In genomic region chr19:11373166-11373884, GRCh38 we compare ENCODE assay signal across 8 cellular contexts. TPM values are rescaled to one million over a fixed set of nuclear protein-coding genes. Genes with fewer than 3 reads are reported as not detected.
A peak's percentile ranks its signal among the peaks of the same experiment; 100 is the strongest.
DNase-seq lines count a peak whose midpoint lies in the region; ATAC-seq, FAIRE-seq and TF ChIP-seq lines count a peak whose summit lies in the region.

No MANE protein-coding gene starts in this region.

- peak overlapping the region; percentile 61 for H3K4me3 ChIP-seq in A673 (ENCODE audit: low read depth, low read length, poor library complexity, severe bottlenecking)
- H3K4me3 ChIP-seq in kidney (ENCODE audit: low read length in 2 of 2) = no peak overlapping the region

- H3K36me3 Mint-ChIP-seq in HFFc6 (ENCODE audit: low read depth) (no peaks in the 10 kb centered on the region; the same call in none of the 2 replicates), glutamatergic neuron (ENCODE audit: unreplicated experiment) (no peaks in the 10 kb centered on the region)

- H3K27ac Mint-ChIP-seq in HFFc6 = peak overlapping the region; percentile 33; the same call in 1 of the 2 replicates
- no peak overlapping the region for H3K27ac Mint-ChIP-seq in glutamatergic neuron (ENCODE audit: unreplicated experiment)

- POLR2A ChIA-PET in A673 (lab: Charles Lee; ENCODE audit: low non-redundant PET) = no interaction called here

- H3K4me1 ChIP-seq in A673 (ENCODE audit: insufficient read depth, low read length, poor library complexity, severe bottlenecking) (peaks cover 19% of the 10 kb centered on the region), kidney (ENCODE audit: control insufficient read depth in 1 of 2, insufficient read depth in 1 of 2, low read depth in 1 of 2, low read length in 2 of 2) (peaks cover 0 to 23% of the 10 kb centered on the region in 2 donors)

- H3K27ac ChIP-seq in A673 (ENCODE audit: low read depth, low read length, poor library complexity, severe bottlenecking) = no peak overlapping the region
- no peak overlapping the region for H3K27ac ChIP-seq in kidney (ENCODE audit: low read depth in 2 of 2, low read length in 2 of 2)

- H3K27me3 ChIP-seq in A673 (replicated peaks; ENCODE audit: insufficient read depth, low read depth, low read length, poor library complexity) = no peaks in the 10 kb centered on the region

- no TSS peak for BruUV-seq in A673 (replicated peaks; lab: Mats Ljungman, UMichigan)

- H3K36me3 ChIP-seq in A673 (ENCODE audit: insufficient read depth, low read length, poor library complexity, severe bottlenecking) (no peaks in the 10 kb centered on the region), kidney (ENCODE audit: control insufficient read depth in 1 of 2, insufficient read depth in 2 of 2, low read length in 2 of 2) (no peaks in the 10 kb centered on the region)

- no peak for FAIRE-seq in kidney (lab: Jason Lieb, UNC)

- H3K27me3 Mint-ChIP-seq in HFFc6 (ENCODE audit: insufficient read depth) = no peaks in the 10 kb centered on the region; the same call in 1 of the 2 replicates
- H3K27me3 Mint-ChIP-seq in glutamatergic neuron (ENCODE audit: unreplicated experiment) = peaks cover 12% of the 10 kb centered on the region

- H3K9ac ChIP-seq in kidney (ENCODE audit: low read length in 2 of 2) = no peak overlapping the region

- H3K4me1 Mint-ChIP-seq in HFFc6 (ENCODE audit: low read depth) (peaks cover 22% of the 10 kb centered on the region; the same call in 1 of the 2 replicates), glutamatergic neuron (ENCODE audit: low read depth, unreplicated experiment) (peaks cover 12% of the 10 kb centered on the region)

- H3K9me3 ChIP-seq in A673 (ENCODE audit: low read depth, low read length, poor library complexity, severe bottlenecking) (no peaks in the 10 kb centered on the region), kidney (ENCODE audit: control insufficient read depth in 1 of 2, low read length in 2 of 2) (no peaks in the 10 kb centered on the region)

- TF ChIP-seq CTCF in A673 (conservative IDR thresholded peaks at IDR 0.05; ENCODE audit: low read depth, low read length) (no peak), HFFc6 (IDR thresholded peaks at IDR 0.05) (no peak), glutamatergic neuron (IDR thresholded peaks at IDR 0.05; ENCODE audit: partially characterized antibody, unreplicated experiment) (no peak), kidney (IDR thresholded peaks at IDR 0.05; ENCODE audit: borderline replicate concordance, extremely low read depth, insufficient read depth) (no peak)

- no peaks in the 10 kb centered on the region for H3K9me3 Mint-ChIP-seq in HFFc6
- peaks cover 5% of the 10 kb centered on the region for H3K9me3 Mint-ChIP-seq in glutamatergic neuron (ENCODE audit: unreplicated experiment)

- intact Hi-C loops in A673 (cut with micrococcal nuclease; ENCODE audit: unreplicated experiment) (no loop called here), kidney (cut with DNase I) (no loop called here)

- H3K4me3 Mint-ChIP-seq in HFFc6 (no peak overlapping the region; the same call in 1 of the 2 replicates), glutamatergic neuron (ENCODE audit: unreplicated experiment) (no peak overlapping the region)

- ATAC-seq in GM21528 (IDR thresholded peaks at IDR 0.05; ENCODE audit: low FRiP score, unreplicated experiment) (no peak), HG03571 (IDR thresholded peaks at IDR 0.05; ENCODE audit: unreplicated experiment) (no peak)

- CTCF ChIA-PET in A673 (lab: Charles Lee) = no interaction called here

- DNase-seq in A673 (ENCODE audit: low spot score) = peak; percentile 61
- peak; percentile 5 for DNase-seq in HFFc6
- peak; percentile 68 for DNase-seq in NCI-H748 treated with DMSO at 0.1 percent for 48 hours (lab: John Stamatoyannopoulos, UW)
- peak; percentile 86 for DNase-seq in glutamatergic neuron
- no peak for DNase-seq in kidney
- no peak for DNase-seq in GM03348 (ENCODE audit: low spot score)

RNA-seq across cellular contexts. Expression of gene SWSAP1, which starts 1.1 kb away (rescaled TPM):
- total RNA-seq in A673 (2021) = 2.5 and 3.3 TPM in 2 replicates
- total RNA-seq in HFFc6 (2021; fragmentation: NEBNext Ultra II Directional; extraction: Animal tissue kit (Norgen Biotek cat#: 25700)) = 1 to 10 TPM; 1.2 to 2.2 (median 1.6) TPM
- 2.1 TPM for total RNA-seq in glutamatergic neuron (ENCODE audit: unreplicated experiment)
- total RNA-seq in kidney = 4.1 TPM
- polyA plus RNA-seq in kidney (ENCODE audit: insufficient read depth, low read depth, low replicate concordance) = 6.2 TPM

RNA-seq across cellular contexts. Expression of gene EPOR, which starts 10.8 kb away (rescaled TPM):
- total RNA-seq in A673 (2021) = 5.3 and 6.0 TPM in 2 replicates
- total RNA-seq in HFFc6 (2021; fragmentation: NEBNext Ultra II Directional; extraction: Animal tissue kit (Norgen Biotek cat#: 25700)) = 1 to 10 TPM; 6.1 to 8.3 (median 7.1) TPM
- total RNA-seq in glutamatergic neuron (ENCODE audit: unreplicated experiment) = 11.0 TPM
- 23.6 TPM for total RNA-seq in kidney
- 20.4 TPM for polyA plus RNA-seq in kidney (ENCODE audit: insufficient read depth, low read depth, low replicate concordance)

RNA-seq across cellular contexts. Expression of gene PLPPR2, which starts 18.1 kb away (rescaled TPM):
- total RNA-seq in A673 (2021) = 19.0 and 20.2 TPM in 2 replicates
- 10 to 100 TPM; 52.4 to 82.2 (median 59.7) TPM for total RNA-seq in HFFc6 (2021; fragmentation: NEBNext Ultra II Directional; extraction: Animal tissue kit (Norgen Biotek cat#: 25700))
- total RNA-seq in glutamatergic neuron (ENCODE audit: unreplicated experiment) = 77.0 TPM
- 22.5 TPM for total RNA-seq in kidney
- 11.7 TPM for polyA plus RNA-seq in kidney (ENCODE audit: insufficient read depth, low read depth, low replicate concordance)

RNA-seq across cellular contexts. Expression of gene CCDC159, which starts 27.0 kb away (rescaled TPM):
- total RNA-seq in A673 (2021) (7.9 and 11.6 TPM in 2 replicates), glutamatergic neuron (ENCODE audit: unreplicated experiment) (8.0 TPM), kidney (28.9 TPM)
- total RNA-seq in HFFc6 (2021; fragmentation: NEBNext Ultra II Directional; extraction: Animal tissue kit (Norgen Biotek cat#: 25700)) = 10 to 100 TPM in 4 of 6 experiments, 1 to 10 TPM in 2; 7.7 to 11.8 (median 10.4) TPM
- polyA plus RNA-seq in kidney (ENCODE audit: insufficient read depth, low read depth, low replicate concordance) = 50.7 TPM

RNA-seq across cellular contexts. Expression of gene TMEM205, which starts 27.3 kb away (rescaled TPM):
- total RNA-seq in A673 (2021) (94.3 and 100 TPM in 2 replicates), glutamatergic neuron (ENCODE audit: unreplicated experiment) (43.1 TPM), kidney (150 TPM)
- 10 to 100 TPM; 36.9 to 51.8 (median 46.5) TPM for total RNA-seq in HFFc6 (2021; fragmentation: NEBNext Ultra II Directional; extraction: Animal tissue kit (Norgen Biotek cat#: 25700))
- polyA plus RNA-seq in kidney (ENCODE audit: insufficient read depth, low read depth, low replicate concordance) = 417 TPM

Comparison
In these comparisons a context has a peak if more than half of its experiments do, and no peak if none do; other contexts are left out.
1. DNase-seq: peak in A673 (single experiment), HFFc6 (single experiment), NCI-H748 treated with DMSO at 0.1 percent for 48 hours (single experiment) and glutamatergic neuron (single experiment); none in kidney (single experiment) and GM03348 (single experiment).